8 cellular contexts compared by ENCODE assay signal in genomic region chr20:43916073-43916874, GRCh38. TPM values are rescaled to one million over a fixed set of nuclear protein-coding genes. Genes with fewer than 3 reads are reported as not detected.
A peak's percentile ranks its signal among the peaks of the same experiment; 100 is the strongest.
DNase-seq lines count a peak whose midpoint lies in the region; ATAC-seq and TF ChIP-seq lines count a peak whose summit lies in the region.

No MANE protein-coding gene starts in this region.

- 11 to 12% (median 11%) methylated on average over 43 to 50 of the region's 50 CpGs for WGBS in psoas muscle, 3 donors

- in situ Hi-C loops in KBM-7 (cut with MboI; ENCODE audit: low pct_unique_long_range_greater_than_20kb, low sequenced_read_pairs), result no loop called here

- intact Hi-C loops in psoas muscle (cut with DNase I), result no loop called here

- no peaks in the 10 kb centered on the region; the same call in 1 of the 2 replicates for H3K36me3 ChIP-seq in SK-N-MC (ENCODE audit: insufficient read depth, low read length)
- H3K36me3 ChIP-seq in psoas muscle (ENCODE audit: insufficient read depth in 1 of 2, low read depth in 1 of 2), result no peaks in the 10 kb centered on the region

- TF ChIP-seq CTCF in fibroblast of villous mesenchyme (IDR thresholded peaks at IDR 0.05; ENCODE audit: insufficient read depth, low read depth, low read length) (no peak), psoas muscle (IDR thresholded peaks at IDR 0.05) (no peak)

- H3K4me1 ChIP-seq in psoas muscle, result no peaks in the 10 kb centered on the region

- H3K4me3 ChIP-seq in GM08714 (ENCODE audit: low read length), result peak overlapping the region; percentile 70; the same call in 1 of the 2 replicates
- peak overlapping the region; percentile 86 for H3K4me3 ChIP-seq in SK-N-MC
- peak overlapping the region; percentile 82 for H3K4me3 ChIP-seq in fibroblast of villous mesenchyme (ENCODE audit: low read depth, low read length)
- H3K4me3 ChIP-seq in psoas muscle, result peak overlapping the region; percentile 41

- ATAC-seq in psoas muscle (no peak), GM18873 (IDR thresholded peaks at IDR 0.05; ENCODE audit: low FRiP score, unreplicated experiment) (no peak), GM19035 (IDR thresholded peaks at IDR 0.05; ENCODE audit: unreplicated experiment) (no peak)

- H3K9me3 ChIP-seq in SK-N-MC (ENCODE audit: low read depth, low read length) (no peaks in the 10 kb centered on the region), psoas muscle (peaks cover 14% of the 10 kb centered on the region)

- peaks cover 0 to 60% (median 18%) of the 10 kb centered on the region in 3 donors for H3K27me3 ChIP-seq in psoas muscle (ENCODE audit: insufficient read depth in 3 of 3, low read length in 2 of 3)

- DNase-seq in SK-N-MC (ENCODE audit: low read depth, low spot score) (no peak), fibroblast of villous mesenchyme (ENCODE audit: low read depth) (peak; percentile 47), psoas muscle (no peak), KBM-7 (no peak), activated gamma-delta T cell (lab: John Stamatoyannopoulos, UW) (no peak)

- H3K27ac ChIP-seq in SK-N-MC, result peak overlapping the region; percentile 25; the same call in 1 of the 2 replicates
- no peak overlapping the region for H3K27ac ChIP-seq in psoas muscle

- peak overlapping the region; percentile 88 for H3K9ac ChIP-seq in SK-N-MC (ENCODE audit: insufficient read length)

RNA-seq across cellular contexts. Expression of gene TOX2, which starts 1.6 kb away (rescaled TPM):
- total RNA-seq in fibroblast of villous mesenchyme, result 0.43 and 1.9 TPM in 2 replicates
- under 1 TPM; 0.20 to 0.53 (median 0.35) TPM for total RNA-seq in psoas muscle
- under 1 TPM; 0.06 to 0.51 (median 0.39) TPM for polyA plus RNA-seq in psoas muscle
